Comparison of ENCODE assay signal across 1 cellular context in genomic region chr14:52348279-52348678, GRCh38.
TF ChIP-seq lines count a peak whose summit lies in the region.

No MANE protein-coding gene starts in this region.

TF ChIP-seq in IMR-90, 13 proteins besides CTCF, POLR2A, EP300 and RAD21 (continued from another document):
- TF ChIP-seq USF2 (IDR thresholded peaks at IDR 0.05; ENCODE audit: low read depth, low read length) (no peak), BHLHE40 (IDR thresholded peaks at IDR 0.05; ENCODE audit: low read depth, low read length) (no peak), CEBPB (IDR thresholded peaks at IDR 0.05; ENCODE audit: low read depth, low read length) (no peak), SMC3 (IDR thresholded peaks at IDR 0.05; ENCODE audit: low read depth, low read length) (no peak), MAFK (IDR thresholded peaks at IDR 0.05; ENCODE audit: low read depth, low read length) (no peak), MXI1 (IDR thresholded peaks at IDR 0.05; ENCODE audit: borderline replicate concordance, low read depth, low read length) (no peak), ELK1 (IDR thresholded peaks at IDR 0.05; ENCODE audit: borderline replicate concordance, low read depth, low read length) (no peak), NFE2L2 (IDR thresholded peaks at IDR 0.05; ENCODE audit: low read depth, low read length) (no peak), MAZ (IDR thresholded peaks at IDR 0.05; ENCODE audit: borderline replicate concordance, low read depth, low read length) (no peak), CHD1 (IDR thresholded peaks at IDR 0.05; ENCODE audit: low read depth, low read length) (no peak), RCOR1 (IDR thresholded peaks at IDR 0.05; ENCODE audit: insufficient replicate concordance, low read length) (no peak), FOS (IDR thresholded peaks at IDR 0.05; ENCODE audit: low read depth, low read length) (no peak)
